ENCODE assay signal across 19 cellular contexts in the genomic region with DNA sequence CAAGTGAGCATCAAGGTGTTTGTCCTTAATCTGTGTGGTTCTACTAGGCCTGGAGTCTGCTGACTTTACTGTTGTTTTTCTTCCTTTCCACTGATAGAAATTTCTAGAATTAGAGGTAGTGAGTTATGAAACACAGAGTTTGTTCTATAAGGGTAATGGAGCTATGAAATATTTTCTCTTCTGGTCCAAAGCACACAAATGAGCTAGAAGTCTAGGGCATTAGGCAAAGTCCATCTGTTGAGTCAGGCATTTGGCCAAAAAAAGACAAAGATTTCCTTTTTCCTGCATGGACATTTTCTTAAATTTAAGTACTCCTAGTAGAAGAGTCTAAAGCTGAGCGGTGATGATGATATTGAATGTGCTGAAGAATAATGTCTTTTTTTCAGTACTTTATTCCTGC.
A peak's percentile ranks its signal among the peaks of the same experiment; 100 is the strongest.
DNase-seq lines count a peak whose midpoint lies in the region; ATAC-seq and TF ChIP-seq lines count a peak whose summit lies in the region.
"Had no signal": no experiment of that assay in that cellular context is flagged by ENCODE, and none has a peak within 500 bp of the region (broad histone marks: within the 10 kb centered on the region; RNA-seq: fewer than 3 reads in every experiment).

No MANE protein-coding gene starts in this region.

- POLR2A ChIA-PET in Panc1 (lab: Charles Lee) = interaction anchor here (0.6 kb wide), 2 partner anchors 145 to 1809 kb away, joined by 4 to 5 read pairs; no protein-coding TSS in a partner anchor
- POLR2A ChIA-PET in activated CD4-positive, alpha-beta T cell treated with anti-CD3 and anti-CD28 coated beads for 36 hours (lab: Charles Lee) = interaction anchor here (0.6 kb wide), 1 partner anchor 30 kb away, joined by 3 read pairs; no protein-coding TSS in a partner anchor

- H3K4me3 Mint-ChIP-seq in activated CD4-positive, alpha-beta T cell treated with anti-CD3 and anti-CD28 coated beads for 36 hours = no peak overlapping the region
- H3K4me3 Mint-ChIP-seq: CD4-positive, alpha-beta T cell; H9 had no signal

- H3K36me3 ChIP-seq in Panc1 (ENCODE audit: control insufficient read depth, insufficient read depth, low read length) = no peaks in the 10 kb centered on the region

- H3K27me3 Mint-ChIP-seq in activated CD4-positive, alpha-beta T cell treated with anti-CD3 and anti-CD28 coated beads for 36 hours = no peaks in the 10 kb centered on the region
- H3K27me3 Mint-ChIP-seq: CD4-positive, alpha-beta T cell had no signal

- in situ Hi-C loops in Panc1 (cut with HindIII; ENCODE audit: low pct_unique_long_range_greater_than_20kb, low sequenced_read_pairs) = no loop called here

- H3K4me1 Mint-ChIP-seq in activated CD4-positive, alpha-beta T cell treated with anti-CD3 and anti-CD28 coated beads for 36 hours = no peaks in the 10 kb centered on the region

- H3K27ac Mint-ChIP-seq in activated CD4-positive, alpha-beta T cell treated with anti-CD3 and anti-CD28 coated beads for 36 hours = no peak overlapping the region
- H3K27ac Mint-ChIP-seq: CD4-positive, alpha-beta T cell had no signal

- BruUV-seq in Panc1 (replicated peaks; lab: Mats Ljungman, UMichigan) = no TSS peak

- CTCF ChIA-PET in Panc1 (lab: Charles Lee) = no interaction called here
- CTCF ChIA-PET in activated CD4-positive, alpha-beta T cell treated with anti-CD3 and anti-CD28 coated beads for 36 hours (lab: Charles Lee) = interaction anchor here (0.6 to 2.6 kb wide), 3 partner anchors 14 to 725 kb away, joined by 3 to 8 read pairs (median 3); no protein-coding TSS in a partner anchor

- DNase-seq in DMS 273 (lab: John Stamatoyannopoulos, UW; ENCODE audit: unreplicated experiment) (peak; percentile 62), DMS 273 treated with DMSO at 0.1 percent for 48 hours (lab: John Stamatoyannopoulos, UW) (no peak), Panc1 (ENCODE audit: low read depth, low spot score) (no peak), fibroblast of pulmonary artery (ENCODE audit: low read depth) (peak; percentile 18), retina (no peak)
- no peak for DNase-seq in activated CD4-positive, alpha-beta T cell treated with anti-CD3 and anti-CD28 coated beads for 36 hours
- DNase-seq: AML-193; Caco-2; CD4-positive, alpha-beta T cell; DMS79 treated with DMSO at 0.1 percent for 48 hours; GOT3; H9; IMR-90 had no signal

- H3K36me3 Mint-ChIP-seq in activated CD4-positive, alpha-beta T cell treated with anti-CD3 and anti-CD28 coated beads for 36 hours (ENCODE audit: low read depth) = no peaks in the 10 kb centered on the region

- no peak for ATAC-seq in Panc1
- ATAC-seq in activated CD4-positive, alpha-beta T cell treated with anti-CD3 and anti-CD28 coated beads for 36 hours = no peak
- no peak for ATAC-seq in HG02763 (IDR thresholded peaks at IDR 0.05; ENCODE audit: unreplicated experiment)
- ATAC-seq: A549, GM12878 had no signal

- H3K27ac ChIP-seq in Panc1 (ENCODE audit: low read length) = peak overlapping the region; percentile 14; the same call in 1 of the 2 replicates
- H3K27ac ChIP-seq: 22Rv1, A549, C4-2B, HL-60 had no signal

- TF ChIP-seq CTCF in Panc1 (IDR thresholded peaks at IDR 0.05) (no peak), fibroblast of pulmonary artery (IDR thresholded peaks at IDR 0.05; ENCODE audit: low read length, missing control alignments) (no peak)

- no peaks in the 10 kb centered on the region for H3K9me3 Mint-ChIP-seq in activated CD4-positive, alpha-beta T cell treated with anti-CD3 and anti-CD28 coated beads for 36 hours (ENCODE audit: low read depth)
- H3K9me3 Mint-ChIP-seq: CD4-positive, alpha-beta T cell; H9 had no signal

- H3K27me3 ChIP-seq in Panc1 (ENCODE audit: control insufficient read depth, insufficient read depth, low read length) = no peaks in the 10 kb centered on the region

- no peaks in the 10 kb centered on the region for H3K4me1 ChIP-seq in Panc1 (ENCODE audit: control insufficient read depth, insufficient read depth, low read length)
- H3K4me1 ChIP-seq: A549, Caco-2 had no signal

- H3K4me3 ChIP-seq in Panc1 (ENCODE audit: low read depth in 2 of 2, low read length in 2 of 2) (no peak overlapping the region), fibroblast of pulmonary artery (replicated peaks; ENCODE audit: low read depth, low read length) (no peak overlapping the region)
- H3K4me3 ChIP-seq: A549, GM12878 had no signal

- intact Hi-C loops in Panc1 (cut with micrococcal nuclease; ENCODE audit: unreplicated experiment) = no loop called here
- intact Hi-C loops in activated CD4-positive, alpha-beta T cell treated with anti-CD3 and anti-CD28 coated beads for 36 hours (cut with DNase I, micrococcal nuclease) = no loop called here

- H3K9me3 ChIP-seq in Panc1 (ENCODE audit: control insufficient read depth, insufficient read depth, low read depth, low read length) = no peaks in the 10 kb centered on the region
- H3K9me3 ChIP-seq: A549, Caco-2 had no signal

Comparison
In these comparisons a context has a peak if more than half of its experiments do, and no peak if none do; other contexts are left out.
1. DNase-seq: peak in DMS 273 (single experiment) and fibroblast of pulmonary artery (single experiment); none in DMS 273 treated with DMSO at 0.1 percent for 48 hours (single experiment), Panc1 (single experiment), activated CD4-positive, alpha-beta T cell treated with anti-CD3 and anti-CD28 coated beads for 36 hours (single experiment) and retina (single experiment).